Comparison of ENCODE assay signal across 18 cellular contexts in the genomic region with DNA sequence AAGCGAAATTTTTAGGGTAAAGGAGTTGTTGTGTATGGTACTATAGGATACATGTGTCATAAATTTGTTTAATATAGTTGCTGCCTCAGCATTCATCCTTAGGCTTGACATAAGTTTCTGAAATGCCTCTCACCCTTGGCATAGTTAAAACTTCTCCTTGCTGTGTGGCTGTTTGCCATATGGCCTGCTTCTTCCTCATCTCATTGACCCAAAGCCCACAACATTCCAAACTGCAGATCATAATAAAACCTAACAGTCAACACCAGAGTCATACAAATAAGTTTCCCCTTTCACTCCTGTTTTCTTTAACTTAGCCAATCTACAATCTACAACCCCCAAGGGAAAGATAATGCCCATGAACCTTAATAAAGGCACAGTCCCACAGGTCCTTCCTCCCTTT.
DNase-seq lines count a peak whose midpoint lies in the region; ATAC-seq and TF ChIP-seq lines count a peak whose summit lies in the region.
"Had no signal": no experiment of that assay in that cellular context is flagged by ENCODE, and none has a peak within 500 bp of the region (broad histone marks: within the 10 kb centered on the region; RNA-seq: fewer than 3 reads in every experiment).

No MANE protein-coding gene starts in this region.

- peaks cover 12% of the 10 kb centered on the region for H3K79me1 ChIP-seq in mesenchymal stem cell (replicated peaks; ENCODE audit: low read length, poor library complexity, severe bottlenecking)

- no peak for ATAC-seq in GM21576 (IDR thresholded peaks at IDR 0.05; ENCODE audit: unreplicated experiment)

- H3K27me3 ChIP-seq in mesenchymal stem cell (ENCODE audit: control insufficient read depth in 1 of 2, insufficient read depth in 1 of 2, low read length in 2 of 2): no peaks in the 10 kb centered on the region
- no peaks in the 10 kb centered on the region for H3K27me3 ChIP-seq in SK-N-SH (ENCODE audit: insufficient read depth)
- no peaks in the 10 kb centered on the region for H3K27me3 ChIP-seq in A673 (replicated peaks; ENCODE audit: insufficient read depth, low read depth, low read length, poor library complexity)
- H3K27me3 ChIP-seq: BE2C, transverse colon had no signal

- peaks cover 6% of the 10 kb centered on the region for H3F3A ChIP-seq in SK-N-SH (replicated peaks; ENCODE audit: insufficient read depth)

- no peak overlapping the region for H2BK12ac ChIP-seq in mesenchymal stem cell (ENCODE audit: low read length in 2 of 2)

- H3K27ac Mint-ChIP-seq in HFFc6: no peak overlapping the region
- H3K27ac Mint-ChIP-seq: activated naive CD4-positive, alpha-beta T cell treated with anti-CD3 and anti-CD28 coated beads, Interleukin-2, amount 10 ng/mL, durations not matched to agents 7 days and 5 days; memory B cell had no signal

- peak overlapping the region in 1 of 2 experiments; percentile 36 for H3K14ac ChIP-seq in mesenchymal stem cell (ENCODE audit: low read length in 2 of 2)

- no peak for TF ChIP-seq EP300 in SK-N-SH (IDR thresholded peaks at IDR 0.05; ENCODE audit: borderline replicate concordance in 1 of 2, low read depth in 1 of 2, low read length in 1 of 2)

- H3K18ac ChIP-seq in mesenchymal stem cell (ENCODE audit: low read depth in 1 of 2, low read length in 2 of 2): no peak overlapping the region

- H3K36me3 Mint-ChIP-seq in HFFc6 (ENCODE audit: low read depth): peaks cover 10% of the 10 kb centered on the region

- H3K4me1 ChIP-seq in mesenchymal stem cell (ENCODE audit: control insufficient read depth, insufficient read depth, low read depth, low read length): peaks cover 2% of the 10 kb centered on the region
- H3K4me1 ChIP-seq in SK-N-SH (ENCODE audit: control insufficient read depth in 1 of 2, insufficient read depth in 2 of 2, low read depth in 1 of 2, low read length in 1 of 2): no peaks in the 10 kb centered on the region
- no peaks in the 10 kb centered on the region for H3K4me1 ChIP-seq in A673 (ENCODE audit: insufficient read depth, low read length, poor library complexity, severe bottlenecking)
- H3K4me1 ChIP-seq: BE2C had no signal

- no peak overlapping the region for H2AFZ ChIP-seq in mesenchymal stem cell (ENCODE audit: low read depth, low read length)
- no peak overlapping the region for H2AFZ ChIP-seq in SK-N-SH (ENCODE audit: low read depth)
- H2AFZ ChIP-seq: parathyroid adenoma had no signal

- H2BK5ac ChIP-seq in mesenchymal stem cell (ENCODE audit: low read depth, low read length, poor library complexity, severe bottlenecking): no peak overlapping the region

- no peak overlapping the region for H3K4me3 Mint-ChIP-seq in HFFc6
- H3K4me3 Mint-ChIP-seq: activated naive CD4-positive, alpha-beta T cell treated with anti-CD3 and anti-CD28 coated beads, Interleukin-2, amount 10 ng/mL, durations not matched to agents 7 days and 5 days; memory B cell had no signal

- intact Hi-C loops in A673 (cut with micrococcal nuclease; ENCODE audit: unreplicated experiment): no loop called here

- no TSS peak for BruUV-seq in A673 (replicated peaks; lab: Mats Ljungman, UMichigan)

- no peak overlapping the region for H4K91ac ChIP-seq in mesenchymal stem cell (ENCODE audit: low read length)

- H3K9me3 ChIP-seq in mesenchymal stem cell (ENCODE audit: control insufficient read depth, low read length): peaks cover 4% of the 10 kb centered on the region
- H3K9me3 ChIP-seq in SK-N-SH: no peaks in the 10 kb centered on the region
- H3K9me3 ChIP-seq in A673 (ENCODE audit: low read depth, low read length, poor library complexity, severe bottlenecking): peaks cover 15% of the 10 kb centered on the region
- H3K9me3 ChIP-seq: BE2C, transverse colon had no signal

- H4K20me1 ChIP-seq in SK-N-SH (ENCODE audit: insufficient read depth): no peaks in the 10 kb centered on the region

- no peak overlapping the region for H2AK5ac ChIP-seq in mesenchymal stem cell (ENCODE audit: low read length, severe bottlenecking)

- H3K4me3 ChIP-seq in AG09309 (ENCODE audit: control insufficient read depth, low read depth, low read length) (no peak overlapping the region), mesenchymal stem cell (ENCODE audit: insufficient read depth in 1 of 2, low read depth in 1 of 2, low read length in 2 of 2) (no peak overlapping the region), SK-N-SH (ENCODE audit: low read depth in 2 of 2, low read length in 1 of 2) (no peak overlapping the region), A673 (ENCODE audit: low read depth, low read length, poor library complexity, severe bottlenecking) (no peak overlapping the region)
- H3K4me3 ChIP-seq: transverse colon had no signal

- H3K4ac ChIP-seq in mesenchymal stem cell (ENCODE audit: low read depth in 1 of 2, low read length in 2 of 2): no peak overlapping the region

- WGBS in mesenchymal stem cell: 100% methylated on average over 1 of the region's 1 CpG
- WGBS in SK-N-SH (ENCODE audit: low lambda C conversion rate): 91% methylated on average over 1 of the region's 1 CpG

- no peak overlapping the region for H3K27ac ChIP-seq in mesenchymal stem cell (ENCODE audit: low read length, poor library complexity, severe bottlenecking)
- H3K27ac ChIP-seq in SK-N-SH (ENCODE audit: low read depth in 2 of 2, low read length in 1 of 2): no peak overlapping the region
- no peak overlapping the region for H3K27ac ChIP-seq in A673 (ENCODE audit: low read depth, low read length, poor library complexity, severe bottlenecking)
- H3K27ac ChIP-seq: parathyroid adenoma, transverse colon had no signal

- no peak for TF ChIP-seq RAD21 in SK-N-SH (IDR thresholded peaks at IDR 0.05; ENCODE audit: low read length)

- H3K23ac ChIP-seq in mesenchymal stem cell (ENCODE audit: low read length in 2 of 2): no peak overlapping the region

- H2BK15ac ChIP-seq in mesenchymal stem cell (ENCODE audit: low read depth, poor library complexity, severe bottlenecking): no peak overlapping the region

- peaks cover 10% of the 10 kb centered on the region for H3K9me3 Mint-ChIP-seq in HFFc6

- no peak overlapping the region for H4K8ac ChIP-seq in mesenchymal stem cell (ENCODE audit: low read length)

- H3K4me1 Mint-ChIP-seq in HFFc6 (ENCODE audit: low read depth): peaks cover 15% of the 10 kb centered on the region
- H3K4me1 Mint-ChIP-seq: activated naive CD4-positive, alpha-beta T cell treated with anti-CD3 and anti-CD28 coated beads, Interleukin-2, amount 10 ng/mL, durations not matched to agents 7 days and 5 days had no signal

- no peak overlapping the region for H2BK120ac ChIP-seq in mesenchymal stem cell (ENCODE audit: low read depth, low read length)

- H3K27me3 Mint-ChIP-seq in HFFc6 (ENCODE audit: insufficient read depth): no peaks in the 10 kb centered on the region; the same call in 1 of the 2 replicates
- H3K27me3 Mint-ChIP-seq: activated naive CD4-positive, alpha-beta T cell treated with anti-CD3 and anti-CD28 coated beads, Interleukin-2, amount 10 ng/mL, durations not matched to agents 7 days and 5 days; memory B cell had no signal

- CTCF ChIA-PET in SK-N-SH (lab: Yijun Ruan, JAX) (no interaction called here), A673 (lab: Charles Lee) (no interaction called here)

- H3K36me3 ChIP-seq in mesenchymal stem cell (ENCODE audit: control insufficient read depth in 1 of 2, insufficient read depth in 2 of 2, low read depth in 1 of 2, low read length in 2 of 2) (no peaks in the 10 kb centered on the region), SK-N-SH (replicated peaks in 1 of 2; ENCODE audit: control insufficient read depth in 1 of 2, insufficient read depth in 2 of 2, low read length in 1 of 2) (peaks cover 0 to 4% of the 10 kb centered on the region in 2 experiments), A673 (ENCODE audit: insufficient read depth, low read length, poor library complexity, severe bottlenecking) (no peaks in the 10 kb centered on the region)
- H3K36me3 ChIP-seq: BE2C, transverse colon had no signal

- no peak for TF ChIP-seq CTCF in AG09309 (IDR thresholded peaks at IDR 0.05; ENCODE audit: control insufficient read depth, insufficient read depth, low read depth, low read length, missing control alignments)
- TF ChIP-seq CTCF in HFFc6 (IDR thresholded peaks at IDR 0.05): no peak
- TF ChIP-seq CTCF in SK-N-SH (IDR thresholded peaks at IDR 0.05): no peak
- no peak for TF ChIP-seq CTCF in A673 (conservative IDR thresholded peaks at IDR 0.05; ENCODE audit: low read depth, low read length)

- H3K79me2 ChIP-seq in SK-N-SH (ENCODE audit: insufficient read depth): peaks cover 6% of the 10 kb centered on the region

- DNase-seq in AG09309 (ENCODE audit: low read depth) (peak; percentile 52), HFFc6 (peak; percentile 48), dedifferentiated amniotic fluid mesenchymal stem cell (ENCODE audit: extremely low spot score) (peak; percentile 30), mesenchymal stem cell (peak; percentile 6), HuH-7.5 (ENCODE audit: low spot score) (no peak), SK-N-SH (no peak), A673 (ENCODE audit: low spot score) (no peak)
- DNase-seq: activated CD4-positive, CD25-positive, alpha-beta regulatory T cell; activated naive CD4-positive, alpha-beta T cell treated with anti-CD3 and anti-CD28 coated beads, Interleukin-2, amount 10 ng/mL, durations not matched to agents 7 days and 5 days; BE2C; DND-41; NCI-H1048; NCI-H446; OCI-M1; transverse colon had no signal

- H3K4me2 ChIP-seq in mesenchymal stem cell (ENCODE audit: low read length, poor library complexity, severe bottlenecking) (no peak overlapping the region), SK-N-SH (no peak overlapping the region)

- POLR2A ChIA-PET in SK-N-SH (lab: Yijun Ruan, JAX): no interaction called here
- POLR2A ChIA-PET in A673 (lab: Charles Lee; ENCODE audit: low non-redundant PET): no interaction called here

- no peaks in the 10 kb centered on the region for H3K9me2 ChIP-seq in SK-N-SH

- H3K9ac ChIP-seq in mesenchymal stem cell (ENCODE audit: low read length) (no peak overlapping the region), SK-N-SH (no peak overlapping the region)
- H3K9ac ChIP-seq: parathyroid adenoma had no signal

TF ChIP-seq in SK-N-SH, 30 proteins besides CTCF, POLR2A, EP300 and RAD21 (continues in another document):
- TF ChIP-seq USF1 (IDR thresholded peaks at IDR 0.05; ENCODE audit: borderline replicate concordance, low read depth) (no peak), ELF1 (IDR thresholded peaks at IDR 0.05) (no peak)

Comparison
In these comparisons a context has a peak if more than half of its experiments do, and no peak if none do; other contexts are left out.
1. DNase-seq: peak in AG09309 (single experiment), HFFc6 (single experiment), dedifferentiated amniotic fluid mesenchymal stem cell (single experiment) and mesenchymal stem cell (single experiment); none in HuH-7.5 (single experiment), SK-N-SH (single experiment) and A673 (single experiment).